Comparison of ENCODE assay signal across 2 cellular contexts in genomic region chr16:1495281-1496262, GRCh38.
TF ChIP-seq lines count a peak whose summit lies in the region.

No MANE protein-coding gene starts in this region.

TF ChIP-seq in IMR-90, 13 proteins besides CTCF, POLR2A, EP300 and RAD21:
- TF ChIP-seq NFE2L2 (IDR thresholded peaks at IDR 0.05; ENCODE audit: low read depth, low read length) = no peak
- TF ChIP-seq MAFK (IDR thresholded peaks at IDR 0.05; ENCODE audit: low read depth, low read length) = no peak
- TF ChIP-seq FOS (IDR thresholded peaks at IDR 0.05; ENCODE audit: low read depth, low read length) = no peak
- no peak for TF ChIP-seq MAZ (IDR thresholded peaks at IDR 0.05; ENCODE audit: borderline replicate concordance, low read depth, low read length)
- no peak for TF ChIP-seq MXI1 (IDR thresholded peaks at IDR 0.05; ENCODE audit: borderline replicate concordance, low read depth, low read length)

TF ChIP-seq in K562, 482 proteins besides CTCF, POLR2A, EP300 and RAD21:
- no peak for TF ChIP-seq JUND (IDR thresholded peaks at IDR 0.05; ENCODE audit: borderline replicate concordance, low read depth, low read length)
- TF ChIP-seq JUND (tag; IDR thresholded peaks at IDR 0.05; ENCODE audit: borderline replicate concordance, low read depth, low read length) = no peak
- TF ChIP-seq FIP1L1 (IDR thresholded peaks at IDR 0.05; ENCODE audit: low read depth, low read length, poor library complexity, severe bottlenecking) = peak; percentile 4
- peak; percentile 14 for TF ChIP-seq POLR2G (IDR thresholded peaks at IDR 0.05; ENCODE audit: low read depth, low read length)
- TF ChIP-seq MIER1 (IDR thresholded peaks at IDR 0.05; ENCODE audit: low read depth) = no peak
- peak; percentile 65 for TF ChIP-seq ZBTB33 (CRISPR knock-in tag; IDR thresholded peaks at IDR 0.05)
